ENCODE assay signal across 8 cellular contexts in the genomic region with DNA sequence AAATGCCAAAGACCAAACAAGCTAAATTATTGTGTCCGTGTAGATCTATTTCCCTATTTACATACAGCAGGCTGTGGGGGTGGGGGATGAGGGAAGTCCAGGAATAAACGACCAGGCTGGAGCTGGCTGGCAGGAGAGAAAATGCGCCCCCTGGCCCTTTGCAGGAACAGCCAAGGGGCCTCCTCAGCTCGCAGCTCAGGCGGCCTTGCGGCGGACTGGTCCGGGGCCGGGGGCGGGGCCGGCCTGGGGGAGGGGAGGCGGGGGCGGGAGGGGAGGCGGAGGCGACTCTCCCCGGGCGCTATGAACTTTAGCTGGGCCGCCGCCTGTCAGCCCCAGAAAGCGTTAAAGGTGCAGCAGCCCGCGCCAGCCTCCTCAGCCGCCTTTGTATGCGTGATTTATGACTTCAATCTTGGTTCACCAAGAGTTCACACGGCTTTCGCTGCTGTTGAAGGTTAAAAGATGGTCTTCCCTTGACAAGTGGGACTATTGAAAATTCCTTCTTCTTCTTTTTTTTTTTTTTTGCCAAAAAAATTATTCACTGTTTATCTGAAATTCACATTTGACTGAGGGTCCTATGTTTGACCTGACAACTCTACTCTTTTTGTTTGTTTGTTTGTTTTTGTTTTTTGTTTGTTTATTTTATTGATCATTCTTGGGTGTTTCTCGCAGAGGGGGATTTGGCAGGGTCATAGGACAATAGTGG.
DNase-seq lines count a peak whose midpoint lies in the region; ATAC-seq and TF ChIP-seq lines count a peak whose summit lies in the region.
"Not testable (repeated sequence)": the region's sequence is repeated elsewhere in the genome, so short reads cannot be mapped to it uniquely, and the experiment has no call there.

No MANE protein-coding gene starts in this region.

- H3K9me3 Mint-ChIP-seq in CD14-positive monocyte, result peaks cover 2 to 63% (median 35%) of the 10 kb centered on the region in 7 donors
- H3K9me3 Mint-ChIP-seq in activated naive CD8-positive, alpha-beta T cell (ENCODE audit: low read depth); stimulated activated memory B cell treated with anti-CD40 and anti-IgM and Interleukin-4, amounts not matched to agents 10 μg/mL and 1 μg/mL and 100 μg/mL, for 72 hours: not testable (repeated sequence)

- not testable (repeated sequence) for H3K9me3 ChIP-seq in MG63

- not testable (repeated sequence) for H3K36me3 ChIP-seq in MG63

- intact Hi-C loops in CD14-positive monocyte (cut with micrococcal nuclease), result not testable (repeated sequence)

- H3K36me3 Mint-ChIP-seq in CD14-positive monocyte; activated naive CD8-positive, alpha-beta T cell; stimulated activated memory B cell treated with anti-CD40 and anti-IgM and Interleukin-4, amounts not matched to agents 10 μg/mL and 1 μg/mL and 100 μg/mL, for 72 hours: not testable (repeated sequence)

- H3K27me3 ChIP-seq in MG63, result not testable (repeated sequence)

- peaks cover 1 to 10% (median 5%) of the 10 kb centered on the region in 3 donors for H3K27me3 Mint-ChIP-seq in CD14-positive monocyte (ENCODE audit: low read depth in 3 of 3)
- not testable (repeated sequence) for H3K27me3 Mint-ChIP-seq in activated naive CD8-positive, alpha-beta T cell; stimulated activated memory B cell treated with anti-CD40 and anti-IgM and Interleukin-4, amounts not matched to agents 10 μg/mL and 1 μg/mL and 100 μg/mL, for 72 hours

- H3K4me1 Mint-ChIP-seq in CD14-positive monocyte, result peaks cover 19% of the 10 kb centered on the region
- peaks cover 25% of the 10 kb centered on the region for H3K4me1 Mint-ChIP-seq in activated naive CD8-positive, alpha-beta T cell (ENCODE audit: low read depth)
- peaks cover 32% of the 10 kb centered on the region for H3K4me1 Mint-ChIP-seq in stimulated activated memory B cell treated with anti-CD40 and anti-IgM and Interleukin-4, amounts not matched to agents 10 μg/mL and 1 μg/mL and 100 μg/mL, for 72 hours

- TF ChIP-seq CTCF in CD14-positive monocyte (IDR thresholded peaks at IDR 0.05), result not testable (repeated sequence)

- not testable (repeated sequence) for DNase-seq in CD14-positive monocyte (ENCODE audit: low spot score)
- peak; percentile 25 for DNase-seq in MG63
- peak in 3 of 5 experiments; percentile 14 to 67 (median 22) for DNase-seq in T-helper 2 cell
- DNase-seq in germinal center (ENCODE audit: low spot score), result peak; percentile 34
- DNase-seq in mesenteric fat pad (ENCODE audit: low spot score), result peak; percentile 43

- H3K27ac Mint-ChIP-seq in CD14-positive monocyte, result not testable (repeated sequence)
- H3K27ac Mint-ChIP-seq in activated naive CD8-positive, alpha-beta T cell, result peak overlapping the region; percentile 78
- H3K27ac Mint-ChIP-seq in stimulated activated memory B cell treated with anti-CD40 and anti-IgM and Interleukin-4, amounts not matched to agents 10 μg/mL and 1 μg/mL and 100 μg/mL, for 72 hours, result peak overlapping the region; percentile 90

- ATAC-seq in GM21390 (IDR thresholded peaks at IDR 0.05; ENCODE audit: unreplicated experiment), result peak; percentile 58
- peak; percentile 79 for ATAC-seq in stimulated activated memory B cell treated with anti-CD40 and anti-IgM and Interleukin-4, amounts not matched to agents 10 μg/mL and 1 μg/mL and 100 μg/mL, for 72 hours

- peak overlapping the region; percentile 88 to 93 for H3K4me3 Mint-ChIP-seq in CD14-positive monocyte
- peak overlapping the region; percentile 82 for H3K4me3 Mint-ChIP-seq in activated naive CD8-positive, alpha-beta T cell
- H3K4me3 Mint-ChIP-seq in stimulated activated memory B cell treated with anti-CD40 and anti-IgM and Interleukin-4, amounts not matched to agents 10 μg/mL and 1 μg/mL and 100 μg/mL, for 72 hours, result peak overlapping the region; percentile 83

- H3K4me3 ChIP-seq in MG63, result not testable (repeated sequence)
